7 cellular contexts compared by ENCODE assay signal in genomic region chr1:59206616-59207015, GRCh38.
DNase-seq lines count a peak whose midpoint lies in the region; ATAC-seq, FAIRE-seq and TF ChIP-seq lines count a peak whose summit lies in the region.
"Not testable (repeated sequence)": the region's sequence is repeated elsewhere in the genome, so short reads cannot be mapped to it uniquely, and the experiment has no call there.

No MANE protein-coding gene starts in this region.

- H3K4me3 Mint-ChIP-seq in endodermal cell, result not testable (repeated sequence)

- H3F3A ChIP-seq in Loucy (ENCODE audit: low read depth), result not testable (repeated sequence)

- in situ Hi-C loops in HepG2 (cut with HindIII; ENCODE audit: extremely low pct_ligation_motif_present, low pct_unique_long_range_greater_than_20kb), result not testable (repeated sequence)

- H2BK15ac ChIP-seq in mesendoderm (replicated peaks; ENCODE audit: low read depth); neuronal stem cell (ENCODE audit: low read length): not testable (repeated sequence)

- H3K27me3 ChIP-seq in Loucy (ENCODE audit: insufficient read depth, low read length, poor library complexity, severe bottlenecking); endodermal cell (ENCODE audit: control insufficient read depth, insufficient read depth, low read length, poor library complexity, severe bottlenecking); HepG2 (ENCODE audit: control insufficient read depth in 1 of 2, insufficient read depth in 2 of 2, low read length in 2 of 2); mesendoderm (ENCODE audit: insufficient read depth, low read length, poor library complexity); neuronal stem cell (ENCODE audit: control insufficient read depth in 3 of 3, insufficient read depth in 3 of 3, low read depth in 1 of 3, low read length in 3 of 3); thyroid gland: not testable (repeated sequence)

- TF ChIP-seq CTCF in Loucy (conservative IDR thresholded peaks at IDR 0.05; ENCODE audit: low read length); endodermal cell (conservative IDR thresholded peaks at IDR 0.05); HepG2 (CRISPR knock-in tag; IDR thresholded peaks at IDR 0.05); thyroid gland (IDR thresholded peaks at IDR 0.05): not testable (repeated sequence)

- not testable (repeated sequence) for H3K18ac ChIP-seq in mesendoderm (ENCODE audit: low read length); neuronal stem cell (ENCODE audit: low read length)

- POLR2A ChIA-PET in HepG2 (lab: Yijun Ruan, JAX), result not testable (repeated sequence)

- not testable (repeated sequence) for H2AK5ac ChIP-seq in mesendoderm (ENCODE audit: low read length); neuronal stem cell (ENCODE audit: low read depth, low read length)

- not testable (repeated sequence) for H3K56ac ChIP-seq in mesendoderm (ENCODE audit: low read length)

- DNase-seq in ELF-1 (ENCODE audit: low read depth, low spot score), result peak; percentile 51
- DNase-seq in endodermal cell, result peak; percentile 51
- not testable (repeated sequence) for DNase-seq in HepG2 (ENCODE audit: low spot score); neuronal stem cell (ENCODE audit: low spot score)
- peak; percentile 32 for DNase-seq in mesendoderm
- peak; percentile 54 to 59 for DNase-seq in thyroid gland

- intact Hi-C loops in HepG2 (cut with micrococcal nuclease; ENCODE audit: unreplicated experiment); thyroid gland (cut with DNase I): not testable (repeated sequence)

- H4K20me1 ChIP-seq in Loucy (ENCODE audit: insufficient read depth, low read length, poor library complexity, severe bottlenecking); HepG2 (ENCODE audit: insufficient read depth, low read length): not testable (repeated sequence)

- not testable (repeated sequence) for H3K4me2 ChIP-seq in Loucy (ENCODE audit: low read depth, low read length, poor library complexity, severe bottlenecking); mesendoderm (ENCODE audit: low read length); neuronal stem cell (ENCODE audit: insufficient read depth, low read length, poor library complexity, severe bottlenecking)
- peak overlapping the region; percentile 41; the same call in 1 of the 2 replicates for H3K4me2 ChIP-seq in HepG2 (ENCODE audit: low read depth, low read length)

- not testable (repeated sequence) for BruUV-seq in HepG2 (replicated peaks; lab: Mats Ljungman, UMichigan)

- FAIRE-seq in HepG2 (lab: Jason Lieb, UNC), result not testable (repeated sequence)

- not testable (repeated sequence) for H2BK120ac ChIP-seq in mesendoderm (ENCODE audit: low read depth, low read length); neuronal stem cell (ENCODE audit: low read depth, low read length)

- H4K91ac ChIP-seq in neuronal stem cell (ENCODE audit: low read depth, low read length, poor library complexity), result not testable (repeated sequence)

- H3K79me2 ChIP-seq in Loucy (ENCODE audit: insufficient read depth, low read length); HepG2 (ENCODE audit: insufficient read depth, low read length); mesendoderm (ENCODE audit: control insufficient read depth, insufficient read depth, low read length): not testable (repeated sequence)

- H3K79me1 ChIP-seq in mesendoderm (ENCODE audit: low read length); neuronal stem cell (ENCODE audit: low read depth, low read length): not testable (repeated sequence)

- H3K36me3 ChIP-seq in Loucy (ENCODE audit: insufficient read depth, low read length); endodermal cell (ENCODE audit: control insufficient read depth, insufficient read depth, low read length); HepG2 (replicated peaks in 1 of 2; ENCODE audit: control insufficient read depth in 1 of 2, insufficient read depth in 2 of 2, low read length in 2 of 2); mesendoderm (ENCODE audit: control insufficient read depth, insufficient read depth, low read length); neuronal stem cell (replicated peaks in 1 of 2; ENCODE audit: control insufficient read depth in 2 of 2, insufficient read depth in 2 of 2, low read length in 2 of 2); thyroid gland: not testable (repeated sequence)

- H2BK5ac ChIP-seq in mesendoderm (ENCODE audit: low read length); neuronal stem cell (ENCODE audit: low read length): not testable (repeated sequence)

- H3K14ac ChIP-seq in neuronal stem cell (ENCODE audit: low read length), result not testable (repeated sequence)

- not testable (repeated sequence) for H3K27ac ChIP-seq in endodermal cell (ENCODE audit: low read depth, low read length); HepG2 (ENCODE audit: extremely low read length, insufficient read depth, low read length); mesendoderm (ENCODE audit: low read depth, low read length); neuronal stem cell (replicated peaks; ENCODE audit: low read length); thyroid gland

- ATAC-seq in HepG2, result not testable (repeated sequence)

- H3K9me3 ChIP-seq in Loucy (ENCODE audit: insufficient read depth, low read depth, low read length); HepG2 (ENCODE audit: low read length); neuronal stem cell (replicated peaks in 1 of 2; ENCODE audit: control insufficient read depth in 2 of 2, insufficient read depth in 1 of 2, low read depth in 1 of 2, low read length in 2 of 2); thyroid gland: not testable (repeated sequence)
- H3K9me3 ChIP-seq in endodermal cell (ENCODE audit: control insufficient read depth, low read length), result peaks cover 11% of the 10 kb centered on the region

- not testable (repeated sequence) for TF ChIP-seq POLR2A in HepG2 (IDR thresholded peaks at IDR 0.05; ENCODE audit: insufficient read depth in 1 of 2, low read depth in 2 of 2, low read length in 2 of 2); thyroid gland (IDR thresholded peaks at IDR 0.05)

- H3K4me1 Mint-ChIP-seq in endodermal cell, result not testable (repeated sequence)

- not testable (repeated sequence) for H3K9me2 ChIP-seq in Loucy (replicated peaks; ENCODE audit: low read depth, low read length)

- TF ChIP-seq RAD21 in HepG2 (CRISPR knock-in tag; IDR thresholded peaks at IDR 0.05), result not testable (repeated sequence)

- not testable (repeated sequence) for H3K23ac ChIP-seq in mesendoderm (ENCODE audit: low read length); neuronal stem cell (ENCODE audit: low read depth, low read length, poor library complexity)

- H3K9ac ChIP-seq in Loucy (ENCODE audit: low read depth, low read length, poor library complexity, severe bottlenecking); endodermal cell (ENCODE audit: extremely low read depth, low read length, poor library complexity, severe bottlenecking); HepG2 (ENCODE audit: insufficient read depth, low read depth, low read length); mesendoderm (ENCODE audit: low read length); neuronal stem cell (ENCODE audit: low read depth, low read length, poor library complexity): not testable (repeated sequence)

- CTCF ChIA-PET in HepG2 (lab: Yijun Ruan, JAX; ENCODE audit: low intra/inter-chr PET ratio, low total read pairs), result not testable (repeated sequence)

- H2BK12ac ChIP-seq in neuronal stem cell (ENCODE audit: low read length), result not testable (repeated sequence)

- peaks cover 38% of the 10 kb centered on the region for H3K9me3 Mint-ChIP-seq in endodermal cell

- not testable (repeated sequence) for H3K4me1 ChIP-seq in Loucy (ENCODE audit: insufficient read depth, low read length, poor library complexity, severe bottlenecking); endodermal cell (ENCODE audit: control insufficient read depth, insufficient read depth, low read length); mesendoderm (ENCODE audit: control insufficient read depth, low read depth, low read length); neuronal stem cell (ENCODE audit: control insufficient read depth in 2 of 2, insufficient read depth in 1 of 2, low read depth in 1 of 2, low read length in 2 of 2)
- peaks cover 38% of the 10 kb centered on the region for H3K4me1 ChIP-seq in HepG2 (ENCODE audit: insufficient read depth, low read length)
- peaks cover 22 to 36% of the 10 kb centered on the region in 2 donors for H3K4me1 ChIP-seq in thyroid gland

- H3K27ac Mint-ChIP-seq in endodermal cell, result not testable (repeated sequence)

- H3K36me3 Mint-ChIP-seq in endodermal cell (ENCODE audit: low read depth), result not testable (repeated sequence)

- H3K4me3 ChIP-seq in Loucy (ENCODE audit: low read length, poor library complexity, severe bottlenecking); endodermal cell (ENCODE audit: low read length); HepG2 (replicated peaks in 1 of 3; ENCODE audit: insufficient read depth in 1 of 3, low read depth in 2 of 3, low read length in 3 of 3); mesendoderm (ENCODE audit: low read length); neuronal stem cell (ENCODE audit: low read length in 2 of 2); thyroid gland (replicated peaks in 1 of 3): not testable (repeated sequence)

- H3K4ac ChIP-seq in mesendoderm (ENCODE audit: low read depth, low read length); neuronal stem cell (ENCODE audit: low read length): not testable (repeated sequence)

- H4K8ac ChIP-seq in mesendoderm (ENCODE audit: low read depth, low read length); neuronal stem cell (ENCODE audit: low read depth, low read length): not testable (repeated sequence)

- H3K27me3 Mint-ChIP-seq in endodermal cell (ENCODE audit: insufficient read depth), result not testable (repeated sequence)

- 87% methylated on average over 4 of the region's 4 CpGs; no CpG with 5 or more reads in 1 of the 2 experiments for WGBS in endodermal cell (ENCODE audit: insufficient coverage in 1 of 2, insufficient read length in 1 of 2), 2 experiments
- no CpG with 5 or more reads among the region's 4 CpGs for WGBS in HepG2 (ENCODE audit: low lambda C conversion rate)
- no CpG with 5 or more reads among the region's 4 CpGs for WGBS in mesendoderm (ENCODE audit: extremely low coverage, insufficient coverage, low lambda C conversion rate)
- WGBS in neuronal stem cell (ENCODE audit: extremely low coverage in 2 of 2, insufficient read length in 2 of 2, insufficient replicate concordance in 1 of 2), 2 donors, result no CpG with 5 or more reads among the region's 4 CpGs
- WGBS in thyroid gland, 2 donors, result 28% methylated on average over 4 of the region's 4 CpGs; no CpG with 5 or more reads in 1 of the 2 donors

- not testable (repeated sequence) for H4K5ac ChIP-seq in mesendoderm (ENCODE audit: low read length)

- H2AFZ ChIP-seq in Loucy (ENCODE audit: low read length) (peak overlapping the region; percentile 55; the same call in 1 of the 2 replicates), neuronal stem cell (ENCODE audit: low read length) (peak overlapping the region; percentile 73)
- H2AFZ ChIP-seq in HepG2 (ENCODE audit: low read length), result not testable (repeated sequence)

- not testable (repeated sequence) for TF ChIP-seq EP300 in HepG2 (IDR thresholded peaks at IDR 0.05; ENCODE audit: low read depth in 2 of 2, low read length in 2 of 2); HepG2 (CRISPR knock-in tag; IDR thresholded peaks at IDR 0.05; ENCODE audit: borderline replicate concordance)
